In genomic region chr5:159987031-159987674, GRCh38 we compare ENCODE assay signal across 1 cellular context.
A peak's percentile ranks its signal among the peaks of the same experiment; 100 is the strongest.
TF ChIP-seq lines count a peak whose summit lies in the region.

No MANE protein-coding gene starts in this region.

TF ChIP-seq in HepG2, 621 proteins besides CTCF, POLR2A, EP300 and RAD21 (continued from another document):
- TF ChIP-seq ZNF609 (CRISPR knock-in tag; IDR thresholded peaks at IDR 0.05; ENCODE audit: borderline replicate concordance) (no peak), ATRX (CRISPR knock-in tag; IDR thresholded peaks at IDR 0.05; ENCODE audit: borderline replicate concordance) (no peak), ZNF354B (CRISPR knock-in tag; IDR thresholded peaks at IDR 0.05) (no peak), IKZF5 (CRISPR knock-in tag; IDR thresholded peaks at IDR 0.05) (0 out of 2 replicates have a peak, but pooled peaks have one; percentile 21)
TF ChIP-seq in HepG2: peak in this region for 42.
